Comparison of ENCODE assay signal across 9 cellular contexts in the genomic region with DNA sequence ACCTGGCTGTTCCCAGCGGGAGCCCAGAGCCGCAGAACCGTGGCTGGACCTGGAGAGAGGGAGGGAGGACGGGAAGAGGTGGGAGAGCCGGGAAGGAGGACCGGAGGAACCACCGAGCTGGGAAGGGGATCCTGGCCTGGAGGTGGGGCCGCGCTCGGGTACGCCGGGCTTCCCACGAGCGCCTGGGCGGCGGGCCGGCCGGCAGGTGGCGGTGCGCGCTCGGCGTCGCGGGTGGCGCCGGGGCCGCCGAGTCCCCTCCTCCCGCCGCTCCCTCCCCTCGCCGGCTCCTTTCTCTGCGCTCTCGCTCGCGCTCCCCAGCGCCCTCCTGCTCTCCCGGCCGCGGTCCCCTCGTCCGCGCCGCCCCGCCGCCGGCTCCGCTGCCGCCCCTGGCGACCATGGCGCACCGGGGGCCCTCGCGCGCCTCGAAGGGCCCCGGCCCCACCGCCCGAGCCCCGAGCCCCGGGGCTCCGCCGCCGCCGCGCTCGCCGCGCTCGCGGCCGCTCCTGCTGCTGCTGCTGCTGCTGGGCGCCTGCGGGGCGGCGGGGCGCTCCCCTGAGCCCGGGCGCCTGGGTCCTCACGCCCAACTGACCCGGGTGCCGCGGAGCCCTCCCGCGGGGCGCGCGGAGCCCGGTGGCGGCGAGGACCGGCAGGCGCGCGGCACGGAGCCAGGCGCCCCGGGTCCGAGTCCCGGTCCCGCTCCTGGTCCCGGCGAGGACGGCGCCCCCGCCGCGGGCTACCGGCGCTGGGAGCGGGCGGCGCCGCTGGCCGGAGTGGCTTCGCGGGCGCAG. TPM values are rescaled to one million over a fixed set of nuclear protein-coding genes. Genes with fewer than 3 reads are reported as not detected.
DNase-seq lines count a peak whose midpoint lies in the region; ATAC-seq, FAIRE-seq and TF ChIP-seq lines count a peak whose summit lies in the region.
"Had no signal": no experiment of that assay in that cellular context is flagged by ENCODE, and none has a peak within 500 bp of the region (broad histone marks: within the 10 kb centered on the region; RNA-seq: fewer than 3 reads in every experiment).

A gene (plus strand): TSS at position 287 of the 788 bp plus-strand sequence.

- no peaks in the 10 kb centered on the region for H3K36me3 Mint-ChIP-seq in activated naive CD8-positive, alpha-beta T cell

- H3K4me3 Mint-ChIP-seq in activated naive CD8-positive, alpha-beta T cell, result peak within 1 kb of the TSS; percentile 52

- H3K9me3 ChIP-seq in Peyer's patch (no peaks in the 10 kb centered on the region), pancreas (no peaks in the 10 kb centered on the region)

- intact Hi-C loops in cardiac septum (cut with DNase I), result loop anchor here (1.0 kb wide), 2 partner anchors 104 to 528 kb away; no protein-coding TSS in a partner anchor
- intact Hi-C loops in pancreas (cut with DNase I), result loop anchor here in 1 of 3 donors (5.0 to 10.0 kb wide), 2 partner anchors 105 to 522 kb away; no protein-coding TSS in a partner anchor

- H3K4me3 ChIP-seq in Peyer's patch, result peak within 1 kb of the TSS; percentile 20 to 51 (median 42)
- peak within 1 kb of the TSS in 2 of 4 donors; percentile 30 to 37 for H3K4me3 ChIP-seq in pancreas

- H3K27ac Mint-ChIP-seq in activated naive CD8-positive, alpha-beta T cell, result no peak within 1 kb of the TSS

- H3K27ac ChIP-seq in Peyer's patch (no peak within 1 kb of the TSS), pancreas (no peak within 1 kb of the TSS)

- no peaks in the 10 kb centered on the region for H3K4me1 Mint-ChIP-seq in activated naive CD8-positive, alpha-beta T cell (ENCODE audit: low read depth)

- peak; percentile 82 for DNase-seq in DMS53 (lab: John Stamatoyannopoulos, UW)
- peak in 2 of 3 donors; percentile 59 to 74 for DNase-seq in Peyer's patch
- DNase-seq in cardiac septum (ENCODE audit: low spot score), result peak; percentile 77
- peak; percentile 43 to 90 (median 66) for DNase-seq in pancreas
- DNase-seq in ureter (ENCODE audit: low spot score), result peak; percentile 58

- peak; percentile 66 for ATAC-seq in HG02642 (IDR thresholded peaks at IDR 0.05; ENCODE audit: poor library complexity, unreplicated experiment)
- peak; percentile 85 to 95 (median 91) for ATAC-seq in pancreas
- ATAC-seq in GM21529 (IDR thresholded peaks at IDR 0.05; ENCODE audit: unreplicated experiment), result no peak

- peaks cover 24% of the 10 kb centered on the region for H3K27me3 Mint-ChIP-seq in activated naive CD8-positive, alpha-beta T cell

- H3K36me3 ChIP-seq in Peyer's patch (no peaks in the 10 kb centered on the region), pancreas (no peaks in the 10 kb centered on the region)

- FAIRE-seq in pancreas (lab: Jason Lieb, UNC), result no peak

- no peak for TF ChIP-seq POLR2A in Peyer's patch (IDR thresholded peaks at IDR 0.05)

- peaks cover 0 to 9% (median 2%) of the 10 kb centered on the region in 4 donors for H3K4me1 ChIP-seq in Peyer's patch
- peaks cover 0 to 4% (median 0%) of the 10 kb centered on the region in 3 donors for H3K4me1 ChIP-seq in pancreas

- H3K27me3 ChIP-seq in Peyer's patch (peaks cover 0 to 10% of the 10 kb centered on the region in 2 donors), pancreas (peaks cover 0 to 16% (median 5%) of the 10 kb centered on the region in 4 donors)

- peak in 5 of 6 experiments; percentile 18 to 72 (median 65) for TF ChIP-seq CTCF in Peyer's patch (IDR thresholded peaks at IDR 0.05)
- peak in 3 of 4 donors; percentile 41 to 54 (median 48) for TF ChIP-seq CTCF in pancreas (IDR thresholded peaks at IDR 0.05)

- 0 to 1% methylated on average over 63 to 119 of the region's 119 CpGs for WGBS in pancreas, 2 donors

- H3K9me3 Mint-ChIP-seq in activated naive CD8-positive, alpha-beta T cell (ENCODE audit: low read depth), result no peaks in the 10 kb centered on the region

RNA-seq across cellular contexts. Expression of the gene that starts here (rescaled TPM):
- total RNA-seq in Peyer's patch (1 to 10 TPM in 2 of 4 donors, under 1 TPM in 2; 0.53 to 9.9 (median 0.90) TPM), cardiac septum (6.9 TPM), pancreas (1 to 10 TPM in 1 of 6 donors, under 1 TPM in 5; 0.37 to 1.7 (median 0.66) TPM), ureter (2.8 TPM)
- under 1 TPM; 0.14 to 0.34 TPM for polyA plus RNA-seq in pancreas
- total RNA-seq: T-helper 1 cell treated with Interleukin-12 subunit alpha and Interleukin-12 subunit beta and Interleukin-4 antibody, amounts not matched to agents 30 ng/mL and 1 ng/mL, for 36 hours had no signal
